ENCODE assay signal across 24 cellular contexts in genomic region chr17:77054926-77055325, GRCh38.
DNase-seq lines count a peak whose midpoint lies in the region; ATAC-seq and TF ChIP-seq lines count a peak whose summit lies in the region.
"Had no signal": no experiment of that assay in that cellular context is flagged by ENCODE, and none has a peak within 500 bp of the region (broad histone marks: within the 10 kb centered on the region; RNA-seq: fewer than 3 reads in every experiment).

No MANE protein-coding gene starts in this region.

- H3K36me3 Mint-ChIP-seq in GM23338 (ENCODE audit: low read depth) = no peaks in the 10 kb centered on the region

- H3K9me3 Mint-ChIP-seq in GM23338 = no peaks in the 10 kb centered on the region
- H3K9me3 Mint-ChIP-seq: activated B cell treated with CpG ODN at 0.5 μM for 24 hours; activated CD4-positive, alpha-beta memory T cell treated with anti-CD3 and anti-CD28 coated beads, Interleukin-2, amount 10 ng/mL, durations not matched to agents 7 days and 5 days; T-helper 2 cell treated with Interferon-gamma antibody and Interleukin-4, amounts not matched to agents 5 μg/mL and 100 μg/mL, for 36 hours had no signal

- WGBS in mesendoderm (ENCODE audit: extremely low coverage, insufficient coverage, low lambda C conversion rate) = no CpG with 5 or more reads among the region's 9 CpGs

- no peak overlapping the region for H2BK120ac ChIP-seq in mesendoderm (ENCODE audit: low read depth, low read length)

- H2AK5ac ChIP-seq in mesendoderm (ENCODE audit: low read length) = no peak overlapping the region

- H3K18ac ChIP-seq in mesendoderm (ENCODE audit: low read length) = no peak overlapping the region

- TF ChIP-seq CTCF in GM23338 (conservative IDR thresholded peaks at IDR 0.05; ENCODE audit: low read depth in 2 of 2) = no peak
- TF ChIP-seq CTCF in foreskin fibroblast (IDR thresholded peaks at IDR 0.05; ENCODE audit: low read depth, low read length) = no peak

- no peak overlapping the region for H3K27ac Mint-ChIP-seq in GM23338
- H3K27ac Mint-ChIP-seq: activated B cell treated with CpG ODN at 0.5 μM for 24 hours; activated CD4-positive, alpha-beta memory T cell treated with anti-CD3 and anti-CD28 coated beads, Interleukin-2, amount 10 ng/mL, durations not matched to agents 7 days and 5 days; T-helper 2 cell treated with Interferon-gamma antibody and Interleukin-4, amounts not matched to agents 5 μg/mL and 100 μg/mL, for 36 hours had no signal

- H3K4me1 Mint-ChIP-seq in GM23338 = peaks cover 18% of the 10 kb centered on the region
- H3K4me1 Mint-ChIP-seq: activated CD4-positive, alpha-beta memory T cell treated with anti-CD3 and anti-CD28 coated beads, Interleukin-2, amount 10 ng/mL, durations not matched to agents 7 days and 5 days had no signal

- peaks cover 9% of the 10 kb centered on the region for H3K27me3 Mint-ChIP-seq in GM23338 (ENCODE audit: insufficient read depth, low read depth, poor library complexity)
- H3K27me3 Mint-ChIP-seq: activated CD4-positive, alpha-beta memory T cell treated with anti-CD3 and anti-CD28 coated beads, Interleukin-2, amount 10 ng/mL, durations not matched to agents 7 days and 5 days had no signal

- DNase-seq in GM23338 (ENCODE audit: low spot score) (no peak), NCI-H2029 treated with DMSO at 0.1 percent for 48 hours (lab: John Stamatoyannopoulos, UW) (peak; percentile 71), RPMI8226 (peak; percentile 42), mesendoderm (peak; percentile 41), foreskin fibroblast (no peak), NOMO-1 treated with dmso at 0.1 percent for 144 hours (lab: John Stamatoyannopoulos, UW; ENCODE audit: unreplicated experiment) (no peak)
- DNase-seq in stimulated activated CD4-positive, alpha-beta T cell treated with anti-CD3 and anti-CD28 coated beads, Interleukin-2, amount 100 ng/mL, for 24 hours = no peak
- DNase-seq: activated B cell treated with CpG ODN at 0.5 μM for 24 hours; activated CD4-positive, alpha-beta memory T cell treated with anti-CD3 and anti-CD28 coated beads, Interleukin-2, amount 10 ng/mL, durations not matched to agents 7 days and 5 days; activated naive CD4-positive, alpha-beta T cell; activated T-cell treated with anti-CD3 and anti-CD28 coated beads, Interleukin-2, amount 50 U/mL, for 1 hour; AML-193; Caco-2; lower lobe of right lung; MM.1S; NCI-H187; NCI-H748 treated with DMSO at 0.1 percent for 48 hours; SJCRH30; stomach had no signal

- no peaks in the 10 kb centered on the region for H3K27me3 ChIP-seq in GM23338 (ENCODE audit: insufficient read depth)
- H3K27me3 ChIP-seq in mesendoderm (ENCODE audit: insufficient read depth, low read length, poor library complexity) = no peaks in the 10 kb centered on the region

- no peak overlapping the region for H4K8ac ChIP-seq in mesendoderm (ENCODE audit: low read depth, low read length)

- no peak overlapping the region for H4K5ac ChIP-seq in mesendoderm (ENCODE audit: low read length)

- no peak overlapping the region for H3K4ac ChIP-seq in mesendoderm (ENCODE audit: low read depth, low read length)

- H3K79me2 ChIP-seq in GM23338 (replicated peaks; ENCODE audit: insufficient read depth) (no peaks in the 10 kb centered on the region), mesendoderm (ENCODE audit: control insufficient read depth, insufficient read depth, low read length) (no peaks in the 10 kb centered on the region)

- H2BK5ac ChIP-seq in mesendoderm (ENCODE audit: low read length) = no peak overlapping the region

- H2AFZ ChIP-seq in GM23338 = no peak overlapping the region; the same call in 1 of the 2 replicates

- H3K36me3 ChIP-seq in GM23338 (ENCODE audit: insufficient read depth) (no peaks in the 10 kb centered on the region), mesendoderm (ENCODE audit: control insufficient read depth, insufficient read depth, low read length) (no peaks in the 10 kb centered on the region)
- H3K36me3 ChIP-seq: breast epithelium, lower lobe of right lung, SJCRH30, stomach had no signal

- ATAC-seq in GM23338 (peak; percentile 27), HG03565 (IDR thresholded peaks at IDR 0.05; ENCODE audit: unreplicated experiment) (no peak)

- H3F3A ChIP-seq in GM23338 (replicated peaks; ENCODE audit: low read depth) = no peaks in the 10 kb centered on the region

- no peak overlapping the region for H3K56ac ChIP-seq in mesendoderm (ENCODE audit: low read length)

- no peak overlapping the region for H3K27ac ChIP-seq in GM23338 (ENCODE audit: low read depth)
- H3K27ac ChIP-seq in mesendoderm (ENCODE audit: low read depth, low read length) = no peak overlapping the region
- H3K27ac ChIP-seq: breast epithelium, coronary artery, HL-60, lower lobe of right lung, SJCRH30, stomach had no signal

- peaks cover 4% of the 10 kb centered on the region; the same call in 1 of the 2 replicates for H3K4me1 ChIP-seq in GM23338 (ENCODE audit: insufficient read depth)
- no peaks in the 10 kb centered on the region for H3K4me1 ChIP-seq in mesendoderm (ENCODE audit: control insufficient read depth, low read depth, low read length)
- H3K4me1 ChIP-seq: breast epithelium, Caco-2, lower lobe of right lung, SJCRH30 had no signal

- H3K4me3 Mint-ChIP-seq in GM23338 = no peak overlapping the region
- H3K4me3 Mint-ChIP-seq: activated B cell treated with CpG ODN at 0.5 μM for 24 hours; activated CD4-positive, alpha-beta memory T cell treated with anti-CD3 and anti-CD28 coated beads, Interleukin-2, amount 10 ng/mL, durations not matched to agents 7 days and 5 days; T-helper 2 cell treated with Interferon-gamma antibody and Interleukin-4, amounts not matched to agents 5 μg/mL and 100 μg/mL, for 36 hours had no signal

- H3K23ac ChIP-seq in mesendoderm (ENCODE audit: low read length) = no peak overlapping the region

- no peaks in the 10 kb centered on the region for H3K9me2 ChIP-seq in GM23338 (ENCODE audit: insufficient read depth)

- no peak overlapping the region for H2BK15ac ChIP-seq in mesendoderm (replicated peaks; ENCODE audit: low read depth)

- no peaks in the 10 kb centered on the region for H3K79me1 ChIP-seq in mesendoderm (ENCODE audit: low read length)

- H3K4me3 ChIP-seq in GM23338 (no peak overlapping the region), mesendoderm (ENCODE audit: low read length) (no peak overlapping the region), foreskin fibroblast (ENCODE audit: low read depth in 1 of 2, low read length in 2 of 2) (no peak overlapping the region)
- H3K4me3 ChIP-seq: breast epithelium, coronary artery, lower lobe of right lung, SJCRH30, stomach had no signal

- H3K4me2 ChIP-seq in GM23338 (no peak overlapping the region), mesendoderm (ENCODE audit: low read length) (no peak overlapping the region)

- H4K20me1 ChIP-seq in GM23338 (replicated peaks; ENCODE audit: insufficient read depth) = no peaks in the 10 kb centered on the region

- no peak overlapping the region for H3K9ac ChIP-seq in mesendoderm (ENCODE audit: low read length)

TF ChIP-seq in GM23338, 12 proteins besides CTCF, POLR2A, EP300 and RAD21 (continues in another document):
- TF ChIP-seq EZH2phosphoT487 (IDR thresholded peaks at IDR 0.05; ENCODE audit: unreplicated experiment) (no peak), CREB1 (CRISPR knock-in tag; IDR thresholded peaks at IDR 0.05; ENCODE audit: low read depth) (no peak), EZH2 (IDR thresholded peaks at IDR 0.05; ENCODE audit: low read depth, unreplicated experiment) (no peak)

Comparison
In these comparisons a context has a peak if more than half of its experiments do, and no peak if none do; other contexts are left out.
1. DNase-seq: peak in NCI-H2029 treated with DMSO at 0.1 percent for 48 hours (single experiment), RPMI8226 (single experiment) and mesendoderm (single experiment); none in GM23338 (single experiment), foreskin fibroblast (0 of 2), NOMO-1 treated with dmso at 0.1 percent for 144 hours (single experiment) and stimulated activated CD4-positive, alpha-beta T cell treated with anti-CD3 and anti-CD28 coated beads, Interleukin-2, amount 100 ng/mL, for 24 hours (0 of 2).